In the genomic region with DNA sequence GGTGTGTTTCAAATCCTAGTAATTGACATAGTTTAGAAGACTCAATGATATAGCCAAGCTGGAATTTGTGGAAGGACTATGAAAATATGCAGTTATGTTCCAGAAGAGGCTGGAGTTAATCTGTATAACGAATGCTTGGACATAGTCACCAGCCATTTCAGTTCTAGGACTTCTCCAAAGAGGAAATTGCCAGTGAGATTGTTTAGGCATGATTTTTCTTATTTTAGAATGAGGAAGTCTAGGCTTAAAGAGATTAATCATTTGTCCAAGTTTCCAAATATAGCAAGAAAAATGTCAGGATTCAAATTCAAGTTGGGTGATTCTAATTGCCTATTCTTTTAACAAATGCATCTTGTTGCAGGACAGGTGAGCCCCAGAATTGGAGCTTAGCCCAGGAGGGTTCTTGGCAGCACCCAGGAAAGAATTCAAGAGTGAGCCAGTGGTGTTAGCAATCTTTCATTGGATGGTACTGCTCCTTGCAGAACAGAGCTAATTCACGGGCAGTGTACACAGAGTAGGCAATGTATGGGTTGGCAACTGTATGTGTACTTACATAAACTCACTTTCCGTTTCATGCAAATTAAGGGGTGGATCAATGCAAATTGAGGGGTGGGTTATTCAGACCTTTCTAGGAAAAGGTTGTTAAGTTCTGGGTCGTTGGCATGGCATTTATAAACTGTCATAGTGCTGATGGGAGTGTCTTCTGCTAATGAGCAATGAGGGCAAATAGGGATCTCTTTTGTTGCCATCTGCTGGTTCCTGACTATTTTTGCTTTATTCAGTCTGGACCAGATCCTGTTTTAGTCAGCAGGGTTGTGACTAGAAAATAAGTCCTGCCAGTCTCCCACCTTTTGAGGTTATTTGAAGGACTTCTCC, we compare ENCODE assay signal across 12 cellular contexts.
A peak's percentile ranks its signal among the peaks of the same experiment; 100 is the strongest.
DNase-seq lines count a peak whose midpoint lies in the region; ATAC-seq and TF ChIP-seq lines count a peak whose summit lies in the region.
"Had no signal": no experiment of that assay in that cellular context is flagged by ENCODE, and none has a peak within 500 bp of the region (broad histone marks: within the 10 kb centered on the region; RNA-seq: fewer than 3 reads in every experiment).

No MANE protein-coding gene starts in this region.

- H3K4me3 ChIP-seq in PC-9 (no peak overlapping the region), transverse colon (no peak overlapping the region)
- H3K4me3 ChIP-seq: coronary artery, hepatocyte, mucosa of descending colon had no signal

- TF ChIP-seq EP300 in transverse colon (IDR thresholded peaks at IDR 0.05; ENCODE audit: low read depth), result no peak

- BruUV-seq in PC-9 (replicated peaks; lab: Mats Ljungman, UMichigan), result no TSS peak

- POLR2A ChIA-PET in PC-9 (lab: Charles Lee; ENCODE audit: unreplicated experiment), result no interaction called here

- H4K20me1 ChIP-seq in PC-9 (ENCODE audit: insufficient read depth), result no peaks in the 10 kb centered on the region

- no peaks in the 10 kb centered on the region for H3F3A ChIP-seq in PC-9 (ENCODE audit: insufficient read depth, low read depth)

- no peaks in the 10 kb centered on the region for H3K4me1 ChIP-seq in PC-9 (replicated peaks; ENCODE audit: insufficient read depth)
- H3K4me1 ChIP-seq in transverse colon, result no peaks in the 10 kb centered on the region

- CTCF ChIA-PET in PC-9 (lab: Charles Lee), result no interaction called here

- TF ChIP-seq POLR2A in transverse colon (IDR thresholded peaks at IDR 0.05), result no peak

- H2AFZ ChIP-seq in PC-9, result no peak overlapping the region
- H2AFZ ChIP-seq: hepatocyte had no signal

- TF ChIP-seq CTCF in PC-9 (conservative IDR thresholded peaks at IDR 0.05) (no peak), transverse colon (IDR thresholded peaks at IDR 0.05) (no peak)

- intact Hi-C loops in PC-9 (cut with micrococcal nuclease; ENCODE audit: unreplicated experiment), result no loop called here
- intact Hi-C loops in transverse colon (cut with DNase I; ENCODE audit: low total_unique reads), result no loop called here

- H3K27me3 ChIP-seq in PC-9 (ENCODE audit: insufficient read depth, low read depth) (no peaks in the 10 kb centered on the region), transverse colon (no peaks in the 10 kb centered on the region)
- H3K27me3 ChIP-seq: hepatocyte had no signal

- no peaks in the 10 kb centered on the region for H3K79me2 ChIP-seq in PC-9 (ENCODE audit: low read depth)
- H3K79me2 ChIP-seq: hepatocyte had no signal

- H3K9me3 ChIP-seq in PC-9 (ENCODE audit: insufficient read depth, low read depth), result no peaks in the 10 kb centered on the region
- no peaks in the 10 kb centered on the region for H3K9me3 ChIP-seq in transverse colon
- H3K9me3 ChIP-seq: mucosa of descending colon had no signal

- DNase-seq in AG08396 (ENCODE audit: low spot score) (peak; percentile 11), HCEC 1CT (peak; percentile 60), OCI-M1 (lab: John Stamatoyannopoulos, UW) (peak; percentile 55), fibroblast of gingiva (ENCODE audit: low read depth) (peak; percentile 67), PC-9 (no peak), transverse colon (no peak), NCI-H510A (lab: John Stamatoyannopoulos, UW) (no peak)
- DNase-seq: activated T-cell treated with anti-CD3 and anti-CD28 coated beads, Interleukin-2, amount 50 U/mL, for 1 hour; mucosa of descending colon had no signal

- H3K4me2 ChIP-seq in PC-9, result no peak overlapping the region
- H3K4me2 ChIP-seq: hepatocyte had no signal

- H3K9me2 ChIP-seq in PC-9 (ENCODE audit: insufficient read depth), result no peaks in the 10 kb centered on the region

- no peak for ATAC-seq in GM18858 (IDR thresholded peaks at IDR 0.05; ENCODE audit: unreplicated experiment)
- ATAC-seq: mucosa of descending colon had no signal

- H3K36me3 ChIP-seq in PC-9 (ENCODE audit: low read depth) (no peaks in the 10 kb centered on the region), transverse colon (no peaks in the 10 kb centered on the region)

- H3K27ac ChIP-seq in PC-9, result no peak overlapping the region
- H3K27ac ChIP-seq in transverse colon, result no peak overlapping the region
- H3K27ac ChIP-seq: coronary artery, hepatocyte had no signal

- in situ Hi-C loops in transverse colon (cut with MboI; ENCODE audit: low pct_ligation_motif_present in 1 of 4, low pct_unique_long_range_greater_than_20kb in 1 of 4, low sequenced_read_pairs in 3 of 4), result no loop called here

- 23 to 36% methylated on average over 2 to 4 of the region's 4 CpGs for WGBS in transverse colon (ENCODE audit: low coverage in 1 of 2), 2 donors

Comparison
In these comparisons a context has a peak if more than half of its experiments do, and no peak if none do; other contexts are left out.
1. DNase-seq: peak in AG08396 (single experiment), HCEC 1CT (single experiment), OCI-M1 (single experiment) and fibroblast of gingiva (single experiment); none in PC-9 (0 of 2), transverse colon (single experiment) and NCI-H510A (single experiment).